ENCODE assay signal across 12 cellular contexts in genomic region chr4:10097906-10098769, GRCh38. TPM values are rescaled to one million over a fixed set of nuclear protein-coding genes. Genes with fewer than 3 reads are reported as not detected.
DNase-seq lines count a peak whose midpoint lies in the region; ATAC-seq and TF ChIP-seq lines count a peak whose summit lies in the region.
"Had no signal": no experiment of that assay in that cellular context is flagged by ENCODE, and none has a peak within 500 bp of the region (broad histone marks: within the 10 kb centered on the region; RNA-seq: fewer than 3 reads in every experiment).

No MANE protein-coding gene starts in this region.

- H4K20me1 ChIP-seq in neural cell (ENCODE audit: insufficient read depth), result no peaks in the 10 kb centered on the region

- H3K4me1 Mint-ChIP-seq in CD4-positive, CD25-positive, alpha-beta regulatory T cell, result peaks cover 24 to 98% (median 72%) of the 10 kb centered on the region in 4 donors

- no peak overlapping the region for H3K4me2 ChIP-seq in neural cell (ENCODE audit: low read length)

- no peaks in the 10 kb centered on the region for H3K27me3 ChIP-seq in CD4-positive, CD25-positive, alpha-beta regulatory T cell (ENCODE audit: control insufficient read depth, insufficient read depth, low read length)
- no peaks in the 10 kb centered on the region for H3K27me3 ChIP-seq in brain microvascular endothelial cell (replicated peaks)
- no peaks in the 10 kb centered on the region for H3K27me3 ChIP-seq in neural cell (ENCODE audit: insufficient read depth, low read depth, low read length)
- no peaks in the 10 kb centered on the region for H3K27me3 ChIP-seq in upper lobe of right lung
- H3K27me3 ChIP-seq: Peyer's patch had no signal

- H2AFZ ChIP-seq in neural cell (ENCODE audit: low read depth, low read length), result no peak overlapping the region

- peak overlapping the region in 2 of 4 donors; percentile 29 to 82 for H3K4me3 Mint-ChIP-seq in CD4-positive, CD25-positive, alpha-beta regulatory T cell

- H3K27me3 Mint-ChIP-seq in CD4-positive, CD25-positive, alpha-beta regulatory T cell, result no peaks in the 10 kb centered on the region
- H3K27me3 Mint-ChIP-seq: progenitor cell of endocrine pancreas had no signal

- peaks cover 87% of the 10 kb centered on the region for H3K36me3 ChIP-seq in CD4-positive, CD25-positive, alpha-beta regulatory T cell (ENCODE audit: control insufficient read depth, insufficient read depth, low read length)
- peaks cover 87% of the 10 kb centered on the region for H3K36me3 ChIP-seq in KOPT-K1 (ENCODE audit: insufficient read depth, low read length)
- H3K36me3 ChIP-seq in brain microvascular endothelial cell (replicated peaks), result peaks cover 81% of the 10 kb centered on the region
- H3K36me3 ChIP-seq in neural cell (ENCODE audit: insufficient read depth, low read length), result peaks cover 11% of the 10 kb centered on the region
- peaks cover 88% of the 10 kb centered on the region for H3K36me3 ChIP-seq in upper lobe of right lung

- H3K9ac ChIP-seq in neural cell (ENCODE audit: low read length), result no peak overlapping the region

- ATAC-seq in CD4-positive, CD25-positive, alpha-beta regulatory T cell (ENCODE audit: low read depth in 2 of 2), result no peak
- ATAC-seq in upper lobe of right lung (no peak), GM18519 (IDR thresholded peaks at IDR 0.05; ENCODE audit: low FRiP score, unreplicated experiment) (no peak)
- ATAC-seq: left colon had no signal

- H3K79me2 ChIP-seq in neural cell (replicated peaks; ENCODE audit: insufficient read depth, low read length), result peaks cover 6% of the 10 kb centered on the region

- no peak overlapping the region for H3K4me3 ChIP-seq in CD4-positive, CD25-positive, alpha-beta regulatory T cell (ENCODE audit: low read depth, low read length)
- H3K4me3 ChIP-seq in brain microvascular endothelial cell (ENCODE audit: low read depth, low read length) (no peak overlapping the region), neural cell (ENCODE audit: low read length) (no peak overlapping the region), upper lobe of right lung (no peak overlapping the region)
- H3K4me3 ChIP-seq: Peyer's patch had no signal

- H3K27ac ChIP-seq in CD4-positive, CD25-positive, alpha-beta regulatory T cell (ENCODE audit: insufficient read depth, low read length, poor library complexity, severe bottlenecking), result peak overlapping the region; percentile 79
- H3K27ac ChIP-seq in KOPT-K1 (ENCODE audit: low read depth, low read length, poor library complexity, severe bottlenecking), result peak overlapping the region; percentile 90
- peak overlapping the region; percentile 66 for H3K27ac ChIP-seq in brain microvascular endothelial cell
- no peak overlapping the region for H3K27ac ChIP-seq in neural cell (ENCODE audit: low read length)
- H3K27ac ChIP-seq in upper lobe of right lung, result no peak overlapping the region

- no peak for TF ChIP-seq EP300 in neural cell (conservative IDR thresholded peaks at IDR 0.05; ENCODE audit: poor library complexity, severe bottlenecking)

- peaks cover 99% of the 10 kb centered on the region for H3K4me1 ChIP-seq in CD4-positive, CD25-positive, alpha-beta regulatory T cell (ENCODE audit: control insufficient read depth, insufficient read depth, low read length, poor library complexity, severe bottlenecking)
- H3K4me1 ChIP-seq in upper lobe of right lung, result peaks cover 68% of the 10 kb centered on the region

- no peaks in the 10 kb centered on the region for H3F3A ChIP-seq in neural cell (ENCODE audit: insufficient read depth, low read length, poor library complexity, severe bottlenecking)

- H3K27ac Mint-ChIP-seq in CD4-positive, CD25-positive, alpha-beta regulatory T cell, result peak overlapping the region; percentile 82 to 91 (median 91)

- peaks cover 33% of the 10 kb centered on the region for H3K36me3 Mint-ChIP-seq in CD4-positive, CD25-positive, alpha-beta regulatory T cell

- no peak for DNase-seq in CD4-positive, CD25-positive, alpha-beta regulatory T cell
- DNase-seq in brain microvascular endothelial cell (no peak), pons (ENCODE audit: low spot score) (no peak), NCI-H2171 treated with DMSO at 0.1 percent for 48 hours (lab: John Stamatoyannopoulos, UW) (no peak), upper lobe of right lung (no peak)
- DNase-seq: Calu3, left colon, Peyer's patch had no signal

- no peaks in the 10 kb centered on the region for H3K9me3 ChIP-seq in CD4-positive, CD25-positive, alpha-beta regulatory T cell (ENCODE audit: control insufficient read depth in 2 of 2, low read length in 2 of 2)
- H3K9me3 ChIP-seq in KOPT-K1 (ENCODE audit: insufficient read depth, low read length, poor library complexity, severe bottlenecking) (no peaks in the 10 kb centered on the region), neural cell (ENCODE audit: low read length) (no peaks in the 10 kb centered on the region), upper lobe of right lung (no peaks in the 10 kb centered on the region)
- H3K9me3 ChIP-seq: Peyer's patch had no signal

- no peaks in the 10 kb centered on the region for H3K9me2 ChIP-seq in neural cell (ENCODE audit: insufficient read depth, low read length)

- TF ChIP-seq CTCF in brain microvascular endothelial cell (IDR thresholded peaks at IDR 0.05; ENCODE audit: low read depth, low read length, missing control alignments), result no peak
- TF ChIP-seq CTCF in neural cell (IDR thresholded peaks at IDR 0.05; ENCODE audit: poor library complexity, severe bottlenecking), result no peak
- no peak for TF ChIP-seq CTCF in upper lobe of right lung (IDR thresholded peaks at IDR 0.05)

- intact Hi-C loops in upper lobe of right lung (cut with DNase I), result no loop called here

- no peaks in the 10 kb centered on the region for H3K9me3 Mint-ChIP-seq in CD4-positive, CD25-positive, alpha-beta regulatory T cell

- in situ Hi-C loops in brain microvascular endothelial cell (cut with HindIII; ENCODE audit: low pct_ligation_motif_present, low sequenced_read_pairs), result no loop called here

- no peak for TF ChIP-seq RAD21 in neural cell (conservative IDR thresholded peaks at IDR 0.05)

TF ChIP-seq in neural cell, 6 proteins besides CTCF, POLR2A, EP300 and RAD21:
- TF ChIP-seq POLR2AphosphoS5 (IDR thresholded peaks at IDR 0.05) (peak; percentile 1), EZH2 (IDR thresholded peaks at IDR 0.05; ENCODE audit: borderline replicate concordance, insufficient read depth, low read length, poor library complexity, severe bottlenecking) (no peak)

RNA-seq across cellular contexts. Expression of gene WDR1, which starts 18.5 kb away (rescaled TPM):
- total RNA-seq in CD4-positive, CD25-positive, alpha-beta regulatory T cell, result 326 TPM
- polyA plus RNA-seq in CD4-positive, CD25-positive, alpha-beta regulatory T cell, result 100 to 1,000 TPM; 312 to 422 (median 370) TPM
- polyA plus RNA-seq in neural cell, result 106 and 108 TPM in 2 replicates
- polyA minus RNA-seq in neural cell, result 121 and 130 TPM in 2 replicates
- total RNA-seq in upper lobe of right lung, result 234 TPM

Comparison
In these comparisons a context has a peak if more than half of its experiments do, and no peak if none do; other contexts are left out.
1. H3K27ac ChIP-seq: peak in CD4-positive, CD25-positive, alpha-beta regulatory T cell (single experiment), KOPT-K1 (single experiment) and brain microvascular endothelial cell (single experiment); none in neural cell (single experiment) and upper lobe of right lung (single experiment).